ENCODE assay signal across 1 cellular context in the genomic region with DNA sequence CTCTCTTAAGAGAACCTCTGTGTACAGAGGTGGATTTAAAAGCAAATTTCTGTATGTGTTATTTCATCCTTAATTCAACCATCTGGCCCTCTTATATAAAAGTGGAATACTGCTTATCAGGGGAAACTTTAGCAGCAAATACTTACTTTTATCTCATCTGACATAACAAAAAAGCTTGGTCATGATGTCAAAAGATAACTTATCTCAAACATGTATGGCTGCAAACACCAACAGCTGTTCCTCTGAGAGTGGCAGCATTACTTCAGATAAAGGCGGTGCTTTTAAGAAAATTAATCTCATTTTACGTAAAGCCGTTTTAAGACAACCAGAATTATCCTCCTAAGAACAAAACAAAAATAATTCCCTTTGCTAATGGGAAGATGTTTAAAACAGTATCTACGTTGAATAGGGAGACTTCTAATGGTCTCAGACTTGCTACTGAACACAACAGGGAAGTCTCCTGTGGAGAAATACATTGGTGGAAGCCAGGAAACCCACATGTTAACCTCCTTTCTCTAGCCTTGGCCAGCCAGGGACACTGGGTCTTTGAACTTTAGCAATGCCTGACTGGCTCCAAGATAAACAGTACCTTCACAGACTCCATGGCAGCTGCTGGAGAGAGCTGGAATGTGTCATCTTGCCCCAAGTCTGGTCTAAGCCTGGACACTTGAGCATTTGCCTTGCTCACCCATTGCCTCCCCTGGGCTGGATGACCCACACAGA.
TF ChIP-seq lines count a peak whose summit lies in the region.

No MANE protein-coding gene starts in this region.

TF ChIP-seq in HepG2, 621 proteins besides CTCF, POLR2A, EP300 and RAD21:
- no peak for TF ChIP-seq ZNF3 (CRISPR knock-in tag; IDR thresholded peaks at IDR 0.05)
- TF ChIP-seq RARA (CRISPR knock-in tag; IDR thresholded peaks at IDR 0.05): 0 out of 2 replicates have a peak, but pooled peaks have one; percentile 29
- TF ChIP-seq ZBTB3 (CRISPR knock-in tag; IDR thresholded peaks at IDR 0.05; ENCODE audit: borderline replicate concordance, low read depth): no peak
- 0 out of 2 replicates have a peak, but pooled peaks have one; percentile 38 for TF ChIP-seq ZGPAT (CRISPR knock-in tag; IDR thresholded peaks at IDR 0.05)
- TF ChIP-seq HMGXB3 (CRISPR knock-in tag; IDR thresholded peaks at IDR 0.05; ENCODE audit: borderline replicate concordance): 0 out of 2 replicates have a peak, but pooled peaks have one; percentile 33
- peak; percentile 45; the same call in 1 of the 2 replicates for TF ChIP-seq FOSL2 (CRISPR knock-in tag; IDR thresholded peaks at IDR 0.05)
- peak; percentile 21; the same call in 1 of the 2 replicates for TF ChIP-seq SAP130 (CRISPR knock-in tag; IDR thresholded peaks at IDR 0.05; ENCODE audit: low read depth)
- TF ChIP-seq GATAD2A (CRISPR knock-in tag; IDR thresholded peaks at IDR 0.05): 0 out of 2 replicates have a peak, but pooled peaks have one; percentile 28
- TF ChIP-seq HNF4A (CRISPR knock-in tag; IDR thresholded peaks at IDR 0.05): peak; percentile 41
- TF ChIP-seq ZNF792 (CRISPR knock-in tag; IDR thresholded peaks at IDR 0.05): peak; percentile 71; the same call in 1 of the 2 replicates
- TF ChIP-seq ZNF12 (CRISPR knock-in tag; IDR thresholded peaks at IDR 0.05): no peak
- no peak for TF ChIP-seq KLF15 (CRISPR knock-in tag; IDR thresholded peaks at IDR 0.05; ENCODE audit: borderline replicate concordance)
- peak; percentile 39; the same call in 1 of the 2 replicates for TF ChIP-seq YEATS2 (CRISPR knock-in tag; IDR thresholded peaks at IDR 0.05; ENCODE audit: borderline replicate concordance)
- TF ChIP-seq ZNF383 (CRISPR knock-in tag; IDR thresholded peaks at IDR 0.05; ENCODE audit: borderline replicate concordance): no peak
- peak; percentile 10; the same call in 1 of the 2 replicates for TF ChIP-seq TFAP4 (IDR thresholded peaks at IDR 0.05; ENCODE audit: borderline replicate concordance, low read depth)
- 0 out of 2 replicates have a peak, but pooled peaks have one; percentile 36 for TF ChIP-seq ZNF292 (CRISPR knock-in tag; IDR thresholded peaks at IDR 0.05; ENCODE audit: borderline replicate concordance, low read depth)
- peak; percentile 87 for TF ChIP-seq TEAD3 (CRISPR knock-in tag; optimal IDR thresholded peaks at IDR 0.05; ENCODE audit: borderline replicate concordance)
- TF ChIP-seq, protein P1, sequence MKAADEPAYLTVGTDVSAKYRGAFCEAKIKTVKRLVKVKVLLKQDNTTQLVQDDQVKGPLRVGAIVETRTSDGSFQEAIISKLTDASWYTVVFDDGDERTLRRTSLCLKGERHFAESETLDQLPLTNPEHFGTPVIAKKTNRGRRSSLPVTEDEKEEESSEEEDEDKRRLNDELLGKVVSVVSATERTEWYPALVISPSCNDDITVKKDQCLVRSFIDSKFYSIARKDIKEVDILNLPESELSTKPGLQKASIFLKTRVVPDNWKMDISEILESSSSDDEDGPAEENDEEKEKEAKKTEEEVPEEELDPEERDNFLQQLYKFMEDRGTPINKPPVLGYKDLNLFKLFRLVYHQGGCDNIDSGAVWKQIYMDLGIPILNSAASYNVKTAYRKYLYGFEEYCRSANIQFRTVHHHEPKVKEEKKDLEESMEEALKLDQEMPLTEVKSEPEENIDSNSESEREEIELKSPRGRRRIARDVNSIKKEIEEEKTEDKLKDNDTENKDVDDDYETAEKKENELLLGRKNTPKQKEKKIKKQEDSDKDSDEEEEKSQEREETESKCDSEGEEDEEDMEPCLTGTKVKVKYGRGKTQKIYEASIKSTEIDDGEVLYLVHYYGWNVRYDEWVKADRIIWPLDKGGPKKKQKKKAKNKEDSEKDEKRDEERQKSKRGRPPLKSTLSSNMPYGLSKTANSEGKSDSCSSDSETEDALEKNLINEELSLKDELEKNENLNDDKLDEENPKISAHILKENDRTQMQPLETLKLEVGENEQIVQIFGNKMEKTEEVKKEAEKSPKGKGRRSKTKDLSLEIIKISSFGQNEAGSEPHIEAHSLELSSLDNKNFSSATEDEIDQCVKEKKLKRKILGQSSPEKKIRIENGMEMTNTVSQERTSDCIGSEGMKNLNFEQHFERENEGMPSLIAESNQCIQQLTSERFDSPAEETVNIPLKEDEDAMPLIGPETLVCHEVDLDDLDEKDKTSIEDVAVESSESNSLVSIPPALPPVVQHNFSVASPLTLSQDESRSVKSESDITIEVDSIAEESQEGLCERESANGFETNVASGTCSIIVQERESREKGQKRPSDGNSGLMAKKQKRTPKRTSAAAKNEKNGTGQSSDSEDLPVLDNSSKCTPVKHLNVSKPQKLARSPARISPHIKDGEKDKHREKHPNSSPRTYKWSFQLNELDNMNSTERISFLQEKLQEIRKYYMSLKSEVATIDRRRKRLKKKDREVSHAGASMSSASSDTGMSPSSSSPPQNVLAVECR (CRISPR knock-in tag; IDR thresholded peaks at IDR 0.05; ENCODE audit: borderline replicate concordance): no peak
- TF ChIP-seq, protein P2, sequence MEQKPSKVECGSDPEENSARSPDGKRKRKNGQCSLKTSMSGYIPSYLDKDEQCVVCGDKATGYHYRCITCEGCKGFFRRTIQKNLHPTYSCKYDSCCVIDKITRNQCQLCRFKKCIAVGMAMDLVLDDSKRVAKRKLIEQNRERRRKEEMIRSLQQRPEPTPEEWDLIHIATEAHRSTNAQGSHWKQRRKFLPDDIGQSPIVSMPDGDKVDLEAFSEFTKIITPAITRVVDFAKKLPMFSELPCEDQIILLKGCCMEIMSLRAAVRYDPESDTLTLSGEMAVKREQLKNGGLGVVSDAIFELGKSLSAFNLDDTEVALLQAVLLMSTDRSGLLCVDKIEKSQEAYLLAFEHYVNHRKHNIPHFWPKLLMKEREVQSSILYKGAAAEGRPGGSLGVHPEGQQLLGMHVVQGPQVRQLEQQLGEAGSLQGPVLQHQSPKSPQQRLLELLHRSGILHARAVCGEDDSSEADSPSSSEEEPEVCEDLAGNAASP (CRISPR knock-in tag; IDR thresholded peaks at IDR 0.05; ENCODE audit: borderline replicate concordance): peak; percentile 27; the same call in 1 of the 2 replicates
- TF ChIP-seq ISL2 (CRISPR knock-in tag; IDR thresholded peaks at IDR 0.05): no peak
- peak; percentile 47; the same call in 1 of the 2 replicates for TF ChIP-seq RXRB (CRISPR knock-in tag; IDR thresholded peaks at IDR 0.05; ENCODE audit: borderline replicate concordance)
- TF ChIP-seq ADNP (CRISPR knock-in tag; IDR thresholded peaks at IDR 0.05): no peak
- no peak for TF ChIP-seq SOX13 (IDR thresholded peaks at IDR 0.05)
- no peak for TF ChIP-seq SOX13 (CRISPR knock-in tag; conservative IDR thresholded peaks at IDR 0.05 in 1 of 2, IDR thresholded peaks at IDR 0.05 in 1 of 2)
- TF ChIP-seq ZNF234 (CRISPR knock-in tag; conservative IDR thresholded peaks at IDR 0.05): no peak
- TF ChIP-seq HNF4G (IDR thresholded peaks at IDR 0.05; ENCODE audit: borderline replicate concordance, low read depth, low read length): no peak
- TF ChIP-seq HNF4G (CRISPR knock-in tag; IDR thresholded peaks at IDR 0.05; ENCODE audit: borderline replicate concordance, low read depth): no peak
- peak; percentile 59 for TF ChIP-seq ARID5B (CRISPR knock-in tag; IDR thresholded peaks at IDR 0.05)
- peak; percentile 42; the same call in 1 of the 2 replicates for TF ChIP-seq FOXA3 (CRISPR knock-in tag; IDR thresholded peaks at IDR 0.05)
- TF ChIP-seq ZNF644 (CRISPR knock-in tag; IDR thresholded peaks at IDR 0.05; ENCODE audit: low read depth): peak; percentile 88
- TF ChIP-seq KMT2A (CRISPR knock-in tag; IDR thresholded peaks at IDR 0.05): no peak
- TF ChIP-seq ELF3 (CRISPR knock-in tag; IDR thresholded peaks at IDR 0.05): 0 out of 2 replicates have a peak, but pooled peaks have one; percentile 27
TF ChIP-seq in HepG2: peak in this region for 18.
